ENCODE assay signal across 8 cellular contexts in genomic region chr19:31350693-31351211, GRCh38. TPM values are rescaled to one million over a fixed set of nuclear protein-coding genes. Genes with fewer than 3 reads are reported as not detected.
A peak's percentile ranks its signal among the peaks of the same experiment; 100 is the strongest.
DNase-seq lines count a peak whose midpoint lies in the region; ATAC-seq and TF ChIP-seq lines count a peak whose summit lies in the region.

No MANE protein-coding gene starts in this region.

- H3K4me1 ChIP-seq in CD8-positive, alpha-beta memory T cell (ENCODE audit: insufficient read depth, low read length), result peaks cover 13% of the 10 kb centered on the region
- H3K4me1 ChIP-seq in left ventricle myocardium inferior (peaks cover 51% of the 10 kb centered on the region), ovary (ENCODE audit: insufficient read depth) (peaks cover 9% of the 10 kb centered on the region)

- no peak for TF ChIP-seq POLR2A in ovary (IDR thresholded peaks at IDR 0.05)

- ATAC-seq in GM21619 (IDR thresholded peaks at IDR 0.05; ENCODE audit: unreplicated experiment), result no peak

- H3K4me3 ChIP-seq in CD8-positive, alpha-beta memory T cell (ENCODE audit: low read length), result peak overlapping the region; percentile 47
- peak overlapping the region; percentile 96 for H3K4me3 ChIP-seq in left ventricle myocardium inferior
- H3K4me3 ChIP-seq in ovary, result peak overlapping the region; percentile 61

- peak overlapping the region in 3 of 8 donors; percentile 11 to 28 (median 24) for H3K27ac Mint-ChIP-seq in CD8-positive, alpha-beta memory T cell

- CTCF ChIA-PET in CD8-positive, alpha-beta memory T cell (lab: Charles Lee), result no interaction called here

- peaks cover 0 to 2% (median 0%) of the 10 kb centered on the region in 3 donors for H3K36me3 Mint-ChIP-seq in CD8-positive, alpha-beta memory T cell

- peak overlapping the region; percentile 81 to 95 (median 92) for H3K4me3 Mint-ChIP-seq in CD8-positive, alpha-beta memory T cell

- 0 to 1% (median 1%) methylated on average over 30 to 62 of the region's 66 CpGs for WGBS in adipose tissue, 3 donors
- 0 to 1% (median 0%) methylated on average over 47 to 66 of the region's 66 CpGs for WGBS in ovary, 3 donors

- H3K9me3 ChIP-seq in CD8-positive, alpha-beta memory T cell (ENCODE audit: low read length), result no peaks in the 10 kb centered on the region
- H3K9me3 ChIP-seq in left ventricle myocardium inferior (replicated peaks), result no peaks in the 10 kb centered on the region
- H3K9me3 ChIP-seq in ovary, result no peaks in the 10 kb centered on the region

- TF ChIP-seq CTCF in left ventricle myocardium inferior (IDR thresholded peaks at IDR 0.05; ENCODE audit: borderline replicate concordance) (no peak), ovary (IDR thresholded peaks at IDR 0.05) (no peak)

- H3K4me1 Mint-ChIP-seq in CD8-positive, alpha-beta memory T cell, result peaks cover 34 to 53% (median 46%) of the 10 kb centered on the region in 3 donors

- no peak overlapping the region for H3K27ac ChIP-seq in CD8-positive, alpha-beta memory T cell (ENCODE audit: low read depth, low read length)
- H3K27ac ChIP-seq in adipose tissue (ENCODE audit: low read depth, low read length), result peak overlapping the region; percentile 66
- peak overlapping the region; percentile 96 for H3K27ac ChIP-seq in left ventricle myocardium inferior (replicated peaks)
- H3K27ac ChIP-seq in ovary, result peak overlapping the region; percentile 95 to 98

- intact Hi-C loops in left ventricle myocardium inferior (cut with micrococcal nuclease), result no loop called here
- intact Hi-C loops in ovary (cut with DNase I), result loop anchor here in 2 of 4 donors (5.0 to 10.0 kb wide), 2 partner anchors 684 to 687 kb away; no protein-coding TSS in a partner anchor

- H3K27me3 ChIP-seq in CD8-positive, alpha-beta memory T cell (ENCODE audit: insufficient read depth, low read length, poor library complexity, severe bottlenecking), result peaks cover 68% of the 10 kb centered on the region
- H3K27me3 ChIP-seq in left ventricle myocardium inferior (ENCODE audit: low read depth), result peaks cover 60% of the 10 kb centered on the region
- no peaks in the 10 kb centered on the region for H3K27me3 ChIP-seq in ovary

- H3K9me3 Mint-ChIP-seq in CD8-positive, alpha-beta memory T cell, result no peaks in the 10 kb centered on the region

- H3K36me3 ChIP-seq in CD8-positive, alpha-beta memory T cell (ENCODE audit: insufficient read depth, low read length), result no peaks in the 10 kb centered on the region
- H3K36me3 ChIP-seq in left ventricle myocardium inferior (no peaks in the 10 kb centered on the region), ovary (no peaks in the 10 kb centered on the region)

- H3K27me3 Mint-ChIP-seq in CD8-positive, alpha-beta memory T cell, result peaks cover 58 to 74% of the 10 kb centered on the region in 2 donors

- peak in 1 of 5 donors; percentile 22 for DNase-seq in CD8-positive, alpha-beta memory T cell
- peak; percentile 41 for DNase-seq in LHCN-M2 (ENCODE audit: low read depth)
- DNase-seq in left ventricle myocardium inferior, result peak; percentile 68
- peak; percentile 41 to 81 (median 69) for DNase-seq in ovary
- DNase-seq in T-helper 9 cell, result no peak
- no peak for DNase-seq in GOT3 (lab: John Stamatoyannopoulos, UW)

- POLR2A ChIA-PET in CD8-positive, alpha-beta memory T cell (lab: Charles Lee), result interaction anchor here (1.4 kb wide), 1 partner anchor 11 kb away, joined by 4 read pairs; no protein-coding TSS in a partner anchor

- no peak for TF ChIP-seq EP300 in ovary (IDR thresholded peaks at IDR 0.05)

RNA-seq across cellular contexts. Expression of gene TSHZ3, which starts 1.5 kb away (rescaled TPM):
- total RNA-seq in CD8-positive, alpha-beta memory T cell, result under 1 TPM; 0.35 to 0.38 TPM
- 1.1 TPM for polyA plus RNA-seq in CD8-positive, alpha-beta memory T cell
- total RNA-seq in LHCN-M2 (2014; rRNA removed), result 14.3 and 17.8 TPM in 2 replicates
- 9.0 TPM for polyA plus RNA-seq in LHCN-M2 (2012)
- 1 to 10 TPM in 2 of 3 donors, under 1 TPM in 1; 0.99 to 5.8 (median 3.9) TPM for polyA plus RNA-seq in adipose tissue
- 2.9 TPM for total RNA-seq in left ventricle myocardium inferior
- total RNA-seq in ovary, result 100 to 1,000 TPM in 1 of 7 donors, 10 to 100 TPM in 6; 24.8 to 107 (median 76.2) TPM
- 10 to 100 TPM; 23.3 to 28.0 TPM for polyA plus RNA-seq in ovary

Comparison
In these comparisons a context has a peak if more than half of its experiments do, and no peak if none do; other contexts are left out.
1. DNase-seq: peak in LHCN-M2 (single experiment), left ventricle myocardium inferior (single experiment) and ovary (5 of 5); none in T-helper 9 cell (single experiment) and GOT3 (single experiment).
2. Peak in every context shown above with its lines, with median percentiles within 50 percentile points of each other: H3K4me3 ChIP-seq.